8 cellular contexts compared by ENCODE assay signal in the genomic region with DNA sequence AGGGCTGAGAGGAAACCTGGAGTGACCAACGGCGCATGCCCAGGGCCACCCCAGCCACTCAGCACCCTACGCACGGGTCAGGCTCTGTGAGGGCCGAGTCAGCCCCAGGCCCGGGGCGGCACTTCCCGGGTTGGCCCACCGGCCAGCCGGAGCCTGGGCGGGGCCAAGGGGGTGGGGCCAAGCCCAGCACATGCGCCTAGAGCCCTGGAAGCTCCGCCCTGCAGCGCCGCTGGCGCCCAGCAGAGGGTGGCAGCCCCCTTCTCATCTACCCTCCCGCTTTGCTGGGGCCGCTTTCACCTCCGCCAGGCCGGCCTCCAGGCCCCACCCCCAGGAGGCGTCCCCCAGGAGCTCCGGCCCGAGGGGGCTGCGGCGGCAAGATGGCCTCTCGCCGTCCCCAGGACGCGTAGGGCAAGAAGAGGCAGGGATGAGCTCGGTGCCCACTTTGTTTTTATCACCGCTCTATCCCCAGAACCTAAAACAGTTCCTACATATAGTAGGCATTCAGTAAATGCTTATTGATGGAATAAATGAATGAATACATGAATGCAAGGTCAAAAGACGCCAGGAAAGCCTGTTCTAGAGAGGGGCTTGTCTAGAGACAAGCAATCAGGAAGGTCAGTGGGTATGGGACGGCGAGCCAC. TPM values are rescaled to one million over a fixed set of nuclear protein-coding genes. Genes with fewer than 3 reads are reported as not detected.
DNase-seq lines count a peak whose midpoint lies in the region; ATAC-seq and TF ChIP-seq lines count a peak whose summit lies in the region.

No MANE protein-coding gene starts in this region.

- peak overlapping the region; percentile 97 for H3K4me2 ChIP-seq in skeletal muscle satellite cell (ENCODE audit: low read length)

- H3K9ac ChIP-seq in iPS-18a (ENCODE audit: low read length) (no peak overlapping the region), skeletal muscle satellite cell (ENCODE audit: low read depth, low read length) (peak overlapping the region; percentile 79)

- H3K36me3 ChIP-seq in brain microvascular endothelial cell (replicated peaks): no peaks in the 10 kb centered on the region
- no peaks in the 10 kb centered on the region for H3K36me3 ChIP-seq in iPS-18a (ENCODE audit: control insufficient read depth, low read depth, low read length)
- H3K36me3 ChIP-seq in skeletal muscle satellite cell (ENCODE audit: insufficient read depth, low read length): no peaks in the 10 kb centered on the region

- in situ Hi-C loops in brain microvascular endothelial cell (cut with HindIII; ENCODE audit: low pct_ligation_motif_present, low sequenced_read_pairs): no loop called here

- peak; percentile 83 for TF ChIP-seq CTCF in brain microvascular endothelial cell (IDR thresholded peaks at IDR 0.05; ENCODE audit: low read depth, low read length, missing control alignments)

- peaks cover 16% of the 10 kb centered on the region for H3K4me1 ChIP-seq in iPS-18a (ENCODE audit: control insufficient read depth, low read depth, low read length)
- H3K4me1 ChIP-seq in skeletal muscle satellite cell (ENCODE audit: control insufficient read depth, insufficient read depth, low read length): peaks cover 21% of the 10 kb centered on the region

- no peaks in the 10 kb centered on the region for H3K9me3 ChIP-seq in iPS-18a (ENCODE audit: control insufficient read depth, low read depth, low read length)
- H3K9me3 ChIP-seq in skeletal muscle satellite cell (replicated peaks; ENCODE audit: low read length): no peaks in the 10 kb centered on the region

- DNase-seq in 8988T (peak; percentile 97), NCI-H2107 (lab: John Stamatoyannopoulos, UW) (peak; percentile 59), UCSD-AML1 (lab: John Stamatoyannopoulos, UW; ENCODE audit: unreplicated experiment) (peak; percentile 96), brain microvascular endothelial cell (peak; percentile 80)

- H3K27ac ChIP-seq in brain microvascular endothelial cell (no peak overlapping the region), iPS-18a (ENCODE audit: low read length) (no peak overlapping the region)

- H3K27me3 ChIP-seq in brain microvascular endothelial cell (replicated peaks) (no peaks in the 10 kb centered on the region), iPS-18a (ENCODE audit: control insufficient read depth, insufficient read depth, low read length) (no peaks in the 10 kb centered on the region), skeletal muscle satellite cell (ENCODE audit: control insufficient read depth, insufficient read depth, low read length) (no peaks in the 10 kb centered on the region)

- H3K4me3 ChIP-seq in brain microvascular endothelial cell (ENCODE audit: low read depth, low read length) (peak overlapping the region; percentile 60), iPS-18a (ENCODE audit: low read length) (peak overlapping the region; percentile 32), skeletal muscle satellite cell (ENCODE audit: low read length) (peak overlapping the region; percentile 78)

- ATAC-seq in GM18511 (IDR thresholded peaks at IDR 0.05; ENCODE audit: unreplicated experiment) (peak; percentile 88), HG03025 (IDR thresholded peaks at IDR 0.05; ENCODE audit: low FRiP score, unreplicated experiment) (peak; percentile 76)

RNA-seq across cellular contexts. Expression of gene MYO18A, which starts 31.3 kb away (rescaled TPM):
- 19.9 and 29.2 TPM in 2 replicates for total RNA-seq in skeletal muscle satellite cell (2012; rRNA removed)
